Comparison of ENCODE assay signal across 12 cellular contexts in genomic region chr6:128508588-128509296, GRCh38. TPM values are rescaled to one million over a fixed set of nuclear protein-coding genes. Genes with fewer than 3 reads are reported as not detected.
DNase-seq lines count a peak whose midpoint lies in the region; ATAC-seq, FAIRE-seq and TF ChIP-seq lines count a peak whose summit lies in the region.
"Had no signal": no experiment of that assay in that cellular context is flagged by ENCODE, and none has a peak within 500 bp of the region (broad histone marks: within the 10 kb centered on the region; RNA-seq: fewer than 3 reads in every experiment).

No MANE protein-coding gene starts in this region.

- intact Hi-C loops in A673 (cut with micrococcal nuclease; ENCODE audit: unreplicated experiment) = no loop called here

- H3K27me3 ChIP-seq in A673 (replicated peaks; ENCODE audit: insufficient read depth, low read depth, low read length, poor library complexity) (no peaks in the 10 kb centered on the region), KMS-11 (ENCODE audit: insufficient read depth, low read depth) (no peaks in the 10 kb centered on the region), bronchial epithelial cell (ENCODE audit: control insufficient read depth, insufficient read depth, low read length) (no peaks in the 10 kb centered on the region)
- H3K27me3 ChIP-seq: BE2C, Peyer's patch, thyroid gland had no signal

- peaks cover 66% of the 10 kb centered on the region for H3K79me2 ChIP-seq in KMS-11 (ENCODE audit: insufficient read depth, low read depth)

- no peak overlapping the region for H3K9ac ChIP-seq in KMS-11

- no peaks in the 10 kb centered on the region for H4K20me1 ChIP-seq in KMS-11 (ENCODE audit: insufficient read depth)

- POLR2A ChIA-PET in A673 (lab: Charles Lee; ENCODE audit: low non-redundant PET) = interaction anchor here (0.6 kb wide), 1 partner anchor 104 kb away, joined by 3 read pairs; no protein-coding TSS in a partner anchor

- H3K4me3 ChIP-seq in A673 (ENCODE audit: low read depth, low read length, poor library complexity, severe bottlenecking) = no peak overlapping the region
- no peak overlapping the region for H3K4me3 ChIP-seq in KMS-11 (IDR thresholded peaks at IDR 0.05; ENCODE audit: insufficient read depth, low read depth, low read length)
- H3K4me3 ChIP-seq in bronchial epithelial cell (ENCODE audit: low read depth, low read length) = no peak overlapping the region
- H3K4me3 ChIP-seq: Peyer's patch, thyroid gland had no signal

- no peak for ATAC-seq in GM18519 (IDR thresholded peaks at IDR 0.05; ENCODE audit: low FRiP score, unreplicated experiment)

- BruUV-seq in A673 (replicated peaks; lab: Mats Ljungman, UMichigan) = no TSS peak

- CTCF ChIA-PET in A673 (lab: Charles Lee) = no interaction called here

- H3K9me3 ChIP-seq in A673 (ENCODE audit: low read depth, low read length, poor library complexity, severe bottlenecking) = no peaks in the 10 kb centered on the region
- H3K9me3 ChIP-seq: BE2C, Peyer's patch, thyroid gland had no signal

- TF ChIP-seq CTCF in A673 (conservative IDR thresholded peaks at IDR 0.05; ENCODE audit: low read depth, low read length) (no peak), KMS-11 (conservative IDR thresholded peaks at IDR 0.05; ENCODE audit: low read depth, low read length) (no peak), bronchial epithelial cell (IDR thresholded peaks at IDR 0.05; ENCODE audit: insufficient read depth, low read length, severe bottlenecking) (no peak)

- DNase-seq in A673 (ENCODE audit: low spot score) = peak; percentile 62
- DNase-seq in bronchial epithelial cell (ENCODE audit: low read depth) = peak; percentile 96
- DNase-seq in kidney tubule cell (ENCODE audit: low spot score) = peak; percentile 88
- no peak for DNase-seq in NCI-H510A (lab: John Stamatoyannopoulos, UW)
- DNase-seq in activated effector memory CD4-positive, alpha-beta T cell treated with anti-CD3 and anti-CD28 coated beads, Interleukin-2, amount 50 U/mL, for 16 hours = no peak
- DNase-seq in RPMI8226 = no peak
- DNase-seq: BE2C, cortex of kidney, thyroid gland had no signal

- H2AFZ ChIP-seq in KMS-11 (ENCODE audit: low read depth) = no peak overlapping the region

- H3K27ac ChIP-seq in A673 (ENCODE audit: low read depth, low read length, poor library complexity, severe bottlenecking) (no peak overlapping the region), KMS-11 (no peak overlapping the region)
- H3K27ac ChIP-seq: thyroid gland had no signal

- H3K4me1 ChIP-seq in A673 (ENCODE audit: insufficient read depth, low read length, poor library complexity, severe bottlenecking) = peaks cover 41% of the 10 kb centered on the region
- peaks cover 57% of the 10 kb centered on the region for H3K4me1 ChIP-seq in KMS-11 (ENCODE audit: low read depth, poor library complexity, severe bottlenecking)

- H3K36me3 ChIP-seq in A673 (ENCODE audit: insufficient read depth, low read length, poor library complexity, severe bottlenecking) (no peaks in the 10 kb centered on the region), KMS-11 (ENCODE audit: insufficient read depth) (no peaks in the 10 kb centered on the region), bronchial epithelial cell (ENCODE audit: control insufficient read depth, insufficient read depth, low read length) (no peaks in the 10 kb centered on the region)
- H3K36me3 ChIP-seq: BE2C, Peyer's patch, thyroid gland had no signal

- H3K4me2 ChIP-seq in KMS-11 = 0 out of 2 replicates have a peak overlapping the region, but pooled peaks have one; percentile 21

- no peak for FAIRE-seq in bronchial epithelial cell (lab: Jason Lieb, UNC)

RNA-seq across cellular contexts. Expression of gene PTPRK, which starts 11.7 kb away (rescaled TPM):
- total RNA-seq in A673 (2021) (77.3 and 97.5 TPM in 2 replicates), bronchial epithelial cell (48.4 and 75.1 TPM in 2 replicates)

Comparison
In these comparisons a context has a peak if more than half of its experiments do, and no peak if none do; other contexts are left out.
1. DNase-seq: peak in A673 (single experiment), bronchial epithelial cell (single experiment) and kidney tubule cell (single experiment); none in NCI-H510A (single experiment), activated effector memory CD4-positive, alpha-beta T cell treated with anti-CD3 and anti-CD28 coated beads, Interleukin-2, amount 50 U/mL, for 16 hours (single experiment) and RPMI8226 (single experiment).